In genomic region chr11:13336246-13336873, GRCh38 we compare ENCODE assay signal across 1 cellular context.
TF ChIP-seq lines count a peak whose summit lies in the region.

No MANE protein-coding gene starts in this region.

TF ChIP-seq in SK-N-SH, 30 proteins besides CTCF, POLR2A, EP300 and RAD21 (continued from another document):
- no peak for TF ChIP-seq REST (IDR thresholded peaks at IDR 0.05; ENCODE audit: low read depth, low read length)
- no peak for TF ChIP-seq CHD2 (IDR thresholded peaks at IDR 0.05; ENCODE audit: low read length, partially characterized antibody)
- TF ChIP-seq FOXM1 (IDR thresholded peaks at IDR 0.05; ENCODE audit: low read depth), result no peak
- TF ChIP-seq FOXJ3 (CRISPR knock-in tag; IDR thresholded peaks at IDR 0.05), result no peak
- TF ChIP-seq SIN3A (IDR thresholded peaks at IDR 0.05; ENCODE audit: borderline replicate concordance, low read depth, low read length), result no peak
- TF ChIP-seq MXI1 (IDR thresholded peaks at IDR 0.05; ENCODE audit: low read depth, low read length), result no peak
- TF ChIP-seq GABPA (IDR thresholded peaks at IDR 0.05; ENCODE audit: low read depth), result no peak
- no peak for TF ChIP-seq GATA2 (CRISPR knock-in tag; IDR thresholded peaks at IDR 0.05)
- no peak for TF ChIP-seq RXRA (IDR thresholded peaks at IDR 0.05; ENCODE audit: borderline replicate concordance, low read depth)
- TF ChIP-seq RCOR1 (IDR thresholded peaks at IDR 0.05; ENCODE audit: low read length), result no peak
- TF ChIP-seq, protein P1, sequence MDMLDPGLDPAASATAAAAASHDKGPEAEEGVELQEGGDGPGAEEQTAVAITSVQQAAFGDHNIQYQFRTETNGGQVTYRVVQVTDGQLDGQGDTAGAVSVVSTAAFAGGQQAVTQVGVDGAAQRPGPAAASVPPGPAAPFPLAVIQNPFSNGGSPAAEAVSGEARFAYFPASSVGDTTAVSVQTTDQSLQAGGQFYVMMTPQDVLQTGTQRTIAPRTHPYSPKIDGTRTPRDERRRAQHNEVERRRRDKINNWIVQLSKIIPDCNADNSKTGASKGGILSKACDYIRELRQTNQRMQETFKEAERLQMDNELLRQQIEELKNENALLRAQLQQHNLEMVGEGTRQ (IDR thresholded peaks at IDR 0.05; ENCODE audit: borderline replicate concordance, low read depth, low read length), result no peak
